In genomic region chr17:40313660-40314556, GRCh38 we compare ENCODE assay signal across 8 cellular contexts. TPM values are rescaled to one million over a fixed set of nuclear protein-coding genes. Genes with fewer than 3 reads are reported as not detected.
A peak's percentile ranks its signal among the peaks of the same experiment; 100 is the strongest.
DNase-seq lines count a peak whose midpoint lies in the region; ATAC-seq and TF ChIP-seq lines count a peak whose summit lies in the region.

No MANE protein-coding gene starts in this region.

- H3K9me3 Mint-ChIP-seq in activated CD8-positive, alpha-beta T cell treated with anti-CD3 and anti-CD28 coated beads, Interleukin-2, amount 10 ng/mL, durations not matched to agents 7 days and 5 days (ENCODE audit: insufficient read depth), result no peaks in the 10 kb centered on the region
- H3K9me3 Mint-ChIP-seq in naive thymus-derived CD8-positive, alpha-beta T cell, result no peaks in the 10 kb centered on the region

- no peak for TF ChIP-seq CTCF in Loucy (conservative IDR thresholded peaks at IDR 0.05; ENCODE audit: low read length)

- H3K27ac ChIP-seq in BLaER1, result peak overlapping the region; percentile 75; the same call in 1 of the 2 replicates

- H2AFZ ChIP-seq in Loucy (ENCODE audit: low read length), result no peak overlapping the region

- peak overlapping the region; percentile 64 for H3K27ac Mint-ChIP-seq in activated CD8-positive, alpha-beta T cell treated with anti-CD3 and anti-CD28 coated beads, Interleukin-2, amount 10 ng/mL, durations not matched to agents 7 days and 5 days
- H3K27ac Mint-ChIP-seq in naive thymus-derived CD8-positive, alpha-beta T cell, result peak overlapping the region in 9 of 10 donors; percentile 28 to 90 (median 44)

- no peaks in the 10 kb centered on the region for H3K36me3 ChIP-seq in BLaER1
- no peaks in the 10 kb centered on the region for H3K36me3 ChIP-seq in Loucy (ENCODE audit: insufficient read depth, low read length)

- peaks cover 96% of the 10 kb centered on the region for H3K4me1 ChIP-seq in BLaER1
- peaks cover 88% of the 10 kb centered on the region for H3K4me1 ChIP-seq in Loucy (ENCODE audit: insufficient read depth, low read length, poor library complexity, severe bottlenecking)

- H4K20me1 ChIP-seq in BLaER1 (peaks cover 6% of the 10 kb centered on the region), Loucy (ENCODE audit: insufficient read depth, low read length, poor library complexity, severe bottlenecking) (peaks cover 4% of the 10 kb centered on the region)

- H3K9me3 ChIP-seq in BLaER1 (no peaks in the 10 kb centered on the region), Loucy (ENCODE audit: insufficient read depth, low read depth, low read length) (no peaks in the 10 kb centered on the region)

- H3K4me1 Mint-ChIP-seq in activated CD8-positive, alpha-beta T cell treated with anti-CD3 and anti-CD28 coated beads, Interleukin-2, amount 10 ng/mL, durations not matched to agents 7 days and 5 days (ENCODE audit: low read depth), result peaks cover 35% of the 10 kb centered on the region
- peaks cover 13 to 43% (median 37%) of the 10 kb centered on the region in 4 donors for H3K4me1 Mint-ChIP-seq in naive thymus-derived CD8-positive, alpha-beta T cell

- peak overlapping the region; percentile 95 for H3K4me2 ChIP-seq in BLaER1
- H3K4me2 ChIP-seq in Loucy (ENCODE audit: low read depth, low read length, poor library complexity, severe bottlenecking), result peak overlapping the region; percentile 57

- H3K27me3 Mint-ChIP-seq in activated CD8-positive, alpha-beta T cell treated with anti-CD3 and anti-CD28 coated beads, Interleukin-2, amount 10 ng/mL, durations not matched to agents 7 days and 5 days (ENCODE audit: low read depth), result no peaks in the 10 kb centered on the region
- H3K27me3 Mint-ChIP-seq in naive thymus-derived CD8-positive, alpha-beta T cell, result no peaks in the 10 kb centered on the region

- POLR2A ChIA-PET in activated CD8-positive, alpha-beta T cell treated with anti-CD3 and anti-CD28 coated beads, Interleukin-2, amount 10 ng/mL, durations not matched to agents 7 days and 5 days (lab: Charles Lee), result interaction anchor here (1.1 kb wide), 1 partner anchor 9 kb away, joined by 3 read pairs; no protein-coding TSS in a partner anchor
- POLR2A ChIA-PET in naive thymus-derived CD8-positive, alpha-beta T cell (lab: Charles Lee), result interaction anchor here (0.6 to 28.1 kb wide), 4 partner anchors 12 to 41 kb away, joined by 4 to 458 read pairs (median 41); no protein-coding TSS in a partner anchor

- H3K9me2 ChIP-seq in Loucy (replicated peaks; ENCODE audit: low read depth, low read length), result no peaks in the 10 kb centered on the region

- peaks cover 5% of the 10 kb centered on the region; the same call in 1 of the 2 replicates for H3F3A ChIP-seq in Loucy (ENCODE audit: low read depth)

- H3K4me3 Mint-ChIP-seq in activated CD8-positive, alpha-beta T cell treated with anti-CD3 and anti-CD28 coated beads, Interleukin-2, amount 10 ng/mL, durations not matched to agents 7 days and 5 days, result no peak overlapping the region
- H3K4me3 Mint-ChIP-seq in naive thymus-derived CD8-positive, alpha-beta T cell, result peak overlapping the region in 4 of 10 donors; percentile 11 to 75 (median 16)

- no peak for DNase-seq in activated CD8-positive, alpha-beta T cell treated with anti-CD3 and anti-CD28 coated beads, Interleukin-2, amount 10 ng/mL, durations not matched to agents 7 days and 5 days
- peak in 1 of 10 donors; percentile 52 for DNase-seq in naive thymus-derived CD8-positive, alpha-beta T cell
- DNase-seq in SKM-1 (lab: John Stamatoyannopoulos, UW; ENCODE audit: unreplicated experiment), result no peak
- no peak for DNase-seq in NCI-H446 treated with DMSO at 0.1 percent for 48 hours (lab: John Stamatoyannopoulos, UW)
- DNase-seq in T-helper 1 cell, result no peak

- no peak overlapping the region for H3K9ac ChIP-seq in BLaER1
- peak overlapping the region; percentile 76 for H3K9ac ChIP-seq in Loucy (ENCODE audit: low read depth, low read length, poor library complexity, severe bottlenecking)

- H3K4me3 ChIP-seq in BLaER1, result no peak overlapping the region
- peak overlapping the region; percentile 29 for H3K4me3 ChIP-seq in Loucy (ENCODE audit: low read length, poor library complexity, severe bottlenecking)

- H3K36me3 Mint-ChIP-seq in activated CD8-positive, alpha-beta T cell treated with anti-CD3 and anti-CD28 coated beads, Interleukin-2, amount 10 ng/mL, durations not matched to agents 7 days and 5 days (ENCODE audit: low read depth), result peaks cover 13% of the 10 kb centered on the region
- H3K36me3 Mint-ChIP-seq in naive thymus-derived CD8-positive, alpha-beta T cell, result no peaks in the 10 kb centered on the region

- ATAC-seq in activated CD8-positive, alpha-beta T cell treated with anti-CD3 and anti-CD28 coated beads, Interleukin-2, amount 10 ng/mL, durations not matched to agents 7 days and 5 days, result no peak
- ATAC-seq in naive thymus-derived CD8-positive, alpha-beta T cell, result no peak
- no peak for ATAC-seq in GM18520 (IDR thresholded peaks at IDR 0.05; ENCODE audit: unreplicated experiment)

- H3K79me2 ChIP-seq in Loucy (ENCODE audit: insufficient read depth, low read length), result peaks cover 18% of the 10 kb centered on the region

- CTCF ChIA-PET in activated CD8-positive, alpha-beta T cell treated with anti-CD3 and anti-CD28 coated beads, Interleukin-2, amount 10 ng/mL, durations not matched to agents 7 days and 5 days (lab: Charles Lee), result interaction anchor here (1.1 to 7.3 kb wide), 4 partner anchors 10 to 49 kb away, joined by 4 to 61 read pairs (median 6); no protein-coding TSS in a partner anchor

- H3K27me3 ChIP-seq in BLaER1 (no peaks in the 10 kb centered on the region; the same call in 1 of the 2 replicates), Loucy (ENCODE audit: insufficient read depth, low read length, poor library complexity, severe bottlenecking) (no peaks in the 10 kb centered on the region)

RNA-seq across cellular contexts. Expression of gene RARA, which starts 4.9 kb away (rescaled TPM):
- total RNA-seq in activated CD8-positive, alpha-beta T cell treated with anti-CD3 and anti-CD28 coated beads, Interleukin-2, amount 10 ng/mL, durations not matched to agents 7 days and 5 days, result 10 to 100 TPM; 61.1 to 63.2 TPM
- total RNA-seq in naive thymus-derived CD8-positive, alpha-beta T cell, result 10 to 100 TPM; 39.2 to 39.9 TPM
- 10 to 100 TPM in 1 of 3 donors, 1 to 10 TPM in 2; 7.2 to 12.4 (median 9.0) TPM for polyA plus RNA-seq in naive thymus-derived CD8-positive, alpha-beta T cell

RNA-seq across cellular contexts. Expression of gene CDC6, which starts 26.2 kb away (rescaled TPM):
- total RNA-seq in activated CD8-positive, alpha-beta T cell treated with anti-CD3 and anti-CD28 coated beads, Interleukin-2, amount 10 ng/mL, durations not matched to agents 7 days and 5 days, result 100 to 1,000 TPM; 103 to 110 TPM
- total RNA-seq in naive thymus-derived CD8-positive, alpha-beta T cell, result 1 to 10 TPM; 1.5 to 1.6 TPM
- polyA plus RNA-seq in naive thymus-derived CD8-positive, alpha-beta T cell, result under 1 TPM in 1 of 3 donors, not detected in 2; 0.08 TPM

RNA-seq across cellular contexts. Expression of gene GJD3, which starts 50.6 kb away (rescaled TPM):
- under 1 TPM in 1 of 2 experiments, not detected in 1; 0.29 TPM for total RNA-seq in activated CD8-positive, alpha-beta T cell treated with anti-CD3 and anti-CD28 coated beads, Interleukin-2, amount 10 ng/mL, durations not matched to agents 7 days and 5 days
- total RNA-seq in naive thymus-derived CD8-positive, alpha-beta T cell, result not detected
- polyA plus RNA-seq in naive thymus-derived CD8-positive, alpha-beta T cell, result not detected

Comparison
In these comparisons a context has a peak if more than half of its experiments do, and no peak if none do; other contexts are left out.
1. RNA of gene CDC6, which starts 26.2 kb away (total RNA-seq): 103 to 110 TPM in activated CD8-positive, alpha-beta T cell treated with anti-CD3 and anti-CD28 coated beads, Interleukin-2, amount 10 ng/mL, durations not matched to agents 7 days and 5 days; 1.5 to 1.6 TPM in naive thymus-derived CD8-positive, alpha-beta T cell; every median in the first group is over 10 times any median in the second.